8 cellular contexts compared by ENCODE assay signal in the genomic region with DNA sequence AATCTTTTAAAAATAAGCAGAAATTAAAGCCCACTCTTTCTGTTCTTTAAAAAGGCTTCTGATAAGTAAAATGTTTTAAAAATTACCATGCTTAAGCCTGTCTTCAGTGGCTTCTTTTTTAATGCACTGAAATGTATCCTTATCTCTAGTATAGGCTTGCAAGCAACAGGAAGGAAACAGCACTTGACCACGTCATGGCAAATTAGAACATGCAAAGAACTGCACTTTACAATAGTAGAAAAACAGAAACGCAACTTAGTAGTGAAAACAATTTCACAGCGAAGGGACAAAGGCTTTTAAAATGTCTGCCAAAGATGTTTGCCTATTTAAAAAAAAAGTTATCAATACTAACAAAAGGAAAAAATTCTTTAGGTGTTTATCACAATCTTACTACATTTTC. TPM values are rescaled to one million over a fixed set of nuclear protein-coding genes. Genes with fewer than 3 reads are reported as not detected.
DNase-seq lines count a peak whose midpoint lies in the region; ATAC-seq, FAIRE-seq and TF ChIP-seq lines count a peak whose summit lies in the region.

No MANE protein-coding gene starts in this region.

- ATAC-seq in GM18858 (IDR thresholded peaks at IDR 0.05; ENCODE audit: unreplicated experiment): peak; percentile 55
- peak; percentile 66 for ATAC-seq in HG02678 (IDR thresholded peaks at IDR 0.05; ENCODE audit: unreplicated experiment)
- peak; percentile 68 for ATAC-seq in left lung

- H3K27ac Mint-ChIP-seq in astrocyte (ENCODE audit: unreplicated experiment): no peak overlapping the region

- H3K27ac ChIP-seq in OCI-LY3 (ENCODE audit: low read length) (no peak overlapping the region), astrocyte (ENCODE audit: low read depth, low read length) (no peak overlapping the region), left lung (peak overlapping the region; percentile 86 to 90), stomach (peak overlapping the region in 4 of 5 donors; percentile 78 to 91 (median 81))

- no peaks in the 10 kb centered on the region for H3K27me3 Mint-ChIP-seq in astrocyte (ENCODE audit: low read depth, unreplicated experiment)

- H3K4me3 ChIP-seq in OCI-LY3 (ENCODE audit: low read length) (no peak overlapping the region), astrocyte (ENCODE audit: insufficient read depth, low read depth, low read length) (no peak overlapping the region), left lung (peak overlapping the region in 1 of 2 donors; percentile 40), stomach (peak overlapping the region; percentile 22 to 35 (median 26))

- peaks cover 52% of the 10 kb centered on the region for H3K4me1 ChIP-seq in OCI-LY3 (ENCODE audit: low read length)
- peaks cover 6% of the 10 kb centered on the region for H3K4me1 ChIP-seq in astrocyte (ENCODE audit: insufficient read depth, low read length)
- H3K4me1 ChIP-seq in left lung: peaks cover 21 to 95% of the 10 kb centered on the region in 2 donors
- H3K4me1 ChIP-seq in stomach: peaks cover 35 to 94% (median 61%) of the 10 kb centered on the region in 4 donors

- H3K9ac ChIP-seq in OCI-LY3 (ENCODE audit: low read length) (no peak overlapping the region), astrocyte (ENCODE audit: low read length) (peak overlapping the region; percentile 23)

- intact Hi-C loops in left lung (cut with DNase I) (no loop called here), stomach (cut with DNase I; ENCODE audit: low total_unique reads) (no loop called here)

- H3K9me3 ChIP-seq in OCI-LY3 (ENCODE audit: insufficient read depth, low read length) (no peaks in the 10 kb centered on the region), astrocyte (ENCODE audit: insufficient read depth, low read depth, low read length) (no peaks in the 10 kb centered on the region), left lung (no peaks in the 10 kb centered on the region), stomach (no peaks in the 10 kb centered on the region)

- TF ChIP-seq EP300 in stomach (IDR thresholded peaks at IDR 0.05): no peak

- DNase-seq in astrocyte (ENCODE audit: low read depth) (peak; percentile 68), left lung (peak in 1 of 2 donors; percentile 51), stomach (no peak), cerebellum (ENCODE audit: low spot score) (no peak), amniotic stem cell (lab: John Stamatoyannopoulos, UW) (no peak)

- H3K4me2 ChIP-seq in OCI-LY3 (ENCODE audit: low read length) (peak overlapping the region; percentile 20), astrocyte (ENCODE audit: low read length) (peak overlapping the region; percentile 66)

- 8 to 25% (median 9%) methylated on average over 3 of the region's 3 CpGs for WGBS in stomach, 5 donors

- H3K79me2 ChIP-seq in OCI-LY3 (ENCODE audit: low read length) (peaks cover 95% of the 10 kb centered on the region), astrocyte (ENCODE audit: insufficient read depth, low read length) (peaks cover 13% of the 10 kb centered on the region)

- peaks cover 31% of the 10 kb centered on the region for H3K4me1 Mint-ChIP-seq in astrocyte (ENCODE audit: low read depth, unreplicated experiment)

- H2AFZ ChIP-seq in OCI-LY3 (ENCODE audit: low read depth, low read length): no peak overlapping the region
- H2AFZ ChIP-seq in astrocyte (ENCODE audit: low read depth, low read length): no peak overlapping the region

- H4K20me1 ChIP-seq in OCI-LY3 (ENCODE audit: insufficient read depth, low read length) (peaks cover 84% of the 10 kb centered on the region), astrocyte (ENCODE audit: insufficient read depth, low read length) (peaks cover 30% of the 10 kb centered on the region)

- H3K27me3 ChIP-seq in OCI-LY3 (ENCODE audit: low read depth, low read length) (no peaks in the 10 kb centered on the region), astrocyte (ENCODE audit: insufficient read depth, low read length) (no peaks in the 10 kb centered on the region), left lung (no peaks in the 10 kb centered on the region), stomach (no peaks in the 10 kb centered on the region)

- FAIRE-seq in astrocyte (lab: Jason Lieb, UNC): peak; percentile 34

- no peak overlapping the region for H3K4me3 Mint-ChIP-seq in astrocyte (ENCODE audit: unreplicated experiment)

- TF ChIP-seq POLR2A in stomach (IDR thresholded peaks at IDR 0.05): peak in 1 of 4 donors; percentile 72

- TF ChIP-seq CTCF in OCI-LY3 (IDR thresholded peaks at IDR 0.05; ENCODE audit: low read depth, low read length) (no peak), astrocyte (IDR thresholded peaks at IDR 0.05; ENCODE audit: insufficient read depth, low read depth, low read length) (no peak), left lung (IDR thresholded peaks at IDR 0.05) (no peak), stomach (IDR thresholded peaks at IDR 0.05) (no peak)

- peaks cover 2% of the 10 kb centered on the region for H3K36me3 Mint-ChIP-seq in astrocyte (ENCODE audit: low read depth, unreplicated experiment)

- H3K36me3 ChIP-seq in OCI-LY3 (replicated peaks; ENCODE audit: low read depth, low read length) (peaks cover 21% of the 10 kb centered on the region), astrocyte (ENCODE audit: insufficient read depth, low read length) (no peaks in the 10 kb centered on the region), left lung (peaks cover 0 to 7% of the 10 kb centered on the region in 2 donors), stomach (peaks cover 0 to 6% (median 2%) of the 10 kb centered on the region in 4 donors)

- H3K9me3 Mint-ChIP-seq in astrocyte (ENCODE audit: unreplicated experiment): no peaks in the 10 kb centered on the region

RNA-seq across cellular contexts. Expression of a gene that starts 36.3 kb away (rescaled TPM):
- total RNA-seq in astrocyte (69.1 and 75.1 TPM in 2 replicates), left lung (10 to 100 TPM; 58.5 to 84.6 TPM), stomach (100 to 1,000 TPM in 1 of 5 donors, 10 to 100 TPM in 4; 13.3 to 113 (median 49.7) TPM), cerebellum (17.1 TPM)
- 10 to 100 TPM; 10.9 to 31.8 (median 19.8) TPM for polyA plus RNA-seq in stomach

Comparison
In these comparisons a context has a peak if more than half of its experiments do, and no peak if none do; other contexts are left out.
1. H3K27ac ChIP-seq: peak in left lung (2 of 2) and stomach (4 of 5); none in OCI-LY3 (single experiment) and astrocyte (single experiment).
2. H3K4me3 ChIP-seq: peak in stomach (4 of 4); none in OCI-LY3 (single experiment) and astrocyte (single experiment).
3. Peak in every context shown above with its lines, with median percentiles within 50 percentile points of each other: ATAC-seq.